ENCODE assay signal across 13 cellular contexts in genomic region chr5:45800331-45800730, GRCh38.
DNase-seq lines count a peak whose midpoint lies in the region; ATAC-seq lines count a peak whose summit lies in the region.
"Had no signal": no experiment of that assay in that cellular context is flagged by ENCODE, and none has a peak within 500 bp of the region (broad histone marks: within the 10 kb centered on the region; RNA-seq: fewer than 3 reads in every experiment).

No MANE protein-coding gene starts in this region.

- intact Hi-C loops in Right ventricle myocardium inferior (cut with DNase I) (no loop called here), cardiac septum (cut with DNase I) (no loop called here), posterior vena cava (cut with DNase I) (no loop called here)

- DNase-seq in Right ventricle myocardium inferior (ENCODE audit: missing footprints) (peak; percentile 53), cardiac septum (ENCODE audit: low spot score) (no peak), posterior vena cava (ENCODE audit: low spot score) (peak; percentile 56), MV-4-11 (lab: John Stamatoyannopoulos, UW) (no peak), NCI-H226 (no peak)
- DNase-seq: AML-193; Caco-2; Calu3; CD4-positive, alpha-beta T cell; CD8-positive, alpha-beta T cell; DMS79 treated with DMSO at 0.1 percent for 48 hours; GF-D8 had no signal

- no peak for ATAC-seq in Right ventricle myocardium inferior
- ATAC-seq: A549; CD8-positive, alpha-beta T cell had no signal

Comparison
In these comparisons a context has a peak if more than half of its experiments do, and no peak if none do; other contexts are left out.
1. DNase-seq: peak in Right ventricle myocardium inferior (single experiment) and posterior vena cava (single experiment); none in cardiac septum (single experiment), MV-4-11 (single experiment) and NCI-H226 (single experiment).